In genomic region chr2:219094171-219094570, GRCh38 we compare ENCODE assay signal across 18 cellular contexts. TPM values are rescaled to one million over a fixed set of nuclear protein-coding genes. Genes with fewer than 3 reads are reported as not detected.
DNase-seq lines count a peak whose midpoint lies in the region; TF ChIP-seq lines count a peak whose summit lies in the region.
"Had no signal": no experiment of that assay in that cellular context is flagged by ENCODE, and none has a peak within 500 bp of the region (broad histone marks: within the 10 kb centered on the region; RNA-seq: fewer than 3 reads in every experiment).

No MANE protein-coding gene starts in this region.

- H3K36me3 ChIP-seq in BLaER1 treated with 17β-estradiol and CSF1 and Interleukin-3, amounts not matched to agents 10 nM and 100 nM = peaks cover 0 to 8% (median 0%) of the 10 kb centered on the region in 11 experiments; a peak in 2 of 22 replicates
- H3K36me3 ChIP-seq in esophagus muscularis mucosa = no peaks in the 10 kb centered on the region

- H3K4me1 ChIP-seq in BLaER1 treated with 17β-estradiol and CSF1 and Interleukin-3, amounts not matched to agents 10 nM and 100 nM = peaks cover 0 to 10% (median 7%) of the 10 kb centered on the region in 10 experiments; a peak in 11 of 20 replicates
- H3K4me1 ChIP-seq in esophagus muscularis mucosa = no peaks in the 10 kb centered on the region

- H3K27ac ChIP-seq in BLaER1 treated with 17β-estradiol and CSF1 and Interleukin-3, amounts not matched to agents 10 nM and 100 nM = no peak overlapping the region
- H3K27ac ChIP-seq in substantia nigra (ENCODE audit: low read depth, low read length, poor library complexity, severe bottlenecking) (no peak overlapping the region), esophagus muscularis mucosa (replicated peaks in 1 of 4) (no peak overlapping the region)

- WGBS in esophagus muscularis mucosa = 72% methylated on average over 3 of the region's 3 CpGs

- no peaks in the 10 kb centered on the region for H3K9me3 ChIP-seq in BLaER1 treated with 17β-estradiol and CSF1 and Interleukin-3, amounts not matched to agents 10 nM and 100 nM (replicated peaks in 1 of 11)
- H3K9me3 ChIP-seq in esophagus muscularis mucosa = no peaks in the 10 kb centered on the region

- H3K27me3 ChIP-seq in BLaER1 treated with 17β-estradiol and CSF1 and Interleukin-3, amounts not matched to agents 10 nM and 100 nM = no peaks in the 10 kb centered on the region
- H3K27me3 ChIP-seq in esophagus muscularis mucosa = no peaks in the 10 kb centered on the region

- DNase-seq in head of caudate nucleus (peak in 28 of 42 donors; percentile 10 to 75 (median 37)), putamen (ENCODE audit: low spot score) (peak; percentile 41), substantia nigra (lab: John Stamatoyannopoulos, UW) (no peak), NCI-H1436 treated with DMSO at 0.1 percent for 48 hours (lab: John Stamatoyannopoulos, UW) (no peak), esophagus muscularis mucosa (ENCODE audit: extremely low spot score) (no peak)
- DNase-seq: C1 segment of cervical spinal cord; Calu3; CD4-positive, alpha-beta memory T cell; COR-L47; DMS53; DMS79 treated with DMSO at 0.1 percent for 48 hours; H9 had no signal

- H3K4me2 ChIP-seq in BLaER1 treated with 17β-estradiol and CSF1 and Interleukin-3, amounts not matched to agents 10 nM and 100 nM = peak overlapping the region in 7 of 11 experiments; percentile 13 to 50 (median 31); a peak in 11 of 22 replicates
- H3K4me2 ChIP-seq: GM23338 had no signal

- no peak overlapping the region for H3K9ac ChIP-seq in BLaER1 treated with 17β-estradiol and CSF1 and Interleukin-3, amounts not matched to agents 10 nM and 100 nM

- TF ChIP-seq POLR2A in esophagus muscularis mucosa (IDR thresholded peaks at IDR 0.05; ENCODE audit: low read depth) = no peak

- TF ChIP-seq EP300 in esophagus muscularis mucosa (IDR thresholded peaks at IDR 0.05) = no peak

- TF ChIP-seq CTCF in esophagus muscularis mucosa (IDR thresholded peaks at IDR 0.05) = no peak

- intact Hi-C loops in head of caudate nucleus (cut with DNase I) (no loop called here), esophagus muscularis mucosa (cut with DNase I) (no loop called here)

- H4K20me1 ChIP-seq in BLaER1 treated with 17β-estradiol and CSF1 and Interleukin-3, amounts not matched to agents 10 nM and 100 nM = peaks cover 0 to 4% (median 0%) of the 10 kb centered on the region in 11 experiments; a peak in 2 of 22 replicates

- no peak overlapping the region for H3K4me3 ChIP-seq in BLaER1 treated with 17β-estradiol and CSF1 and Interleukin-3, amounts not matched to agents 10 nM and 100 nM
- H3K4me3 ChIP-seq in esophagus muscularis mucosa = no peak overlapping the region
- H3K4me3 ChIP-seq: GM23338 had no signal

RNA-seq across cellular contexts. Expression of gene IHH, which starts 33.5 kb away (rescaled TPM):
- not detected for total RNA-seq in esophagus muscularis mucosa
- total RNA-seq: Daoy, G401, GM23338, H4, H9 had no signal

RNA-seq across cellular contexts. Expression of gene CFAP65, which starts 52.9 kb away (rescaled TPM):
- total RNA-seq in esophagus muscularis mucosa = not detected
- total RNA-seq: B cell; CD4-positive, alpha-beta memory T cell; G401 had no signal

Comparison
In these comparisons a context has a peak if more than half of its experiments do, and no peak if none do; other contexts are left out.
1. DNase-seq: peak in head of caudate nucleus (28 of 42) and putamen (single experiment); none in substantia nigra (0 of 49), NCI-H1436 treated with DMSO at 0.1 percent for 48 hours (single experiment) and esophagus muscularis mucosa (single experiment).